Comparison of ENCODE assay signal across 19 cellular contexts in genomic region chr14:34297786-34298520, GRCh38.
DNase-seq lines count a peak whose midpoint lies in the region; ATAC-seq, FAIRE-seq and TF ChIP-seq lines count a peak whose summit lies in the region.
"Had no signal": no experiment of that assay in that cellular context is flagged by ENCODE, and none has a peak within 500 bp of the region (broad histone marks: within the 10 kb centered on the region; RNA-seq: fewer than 3 reads in every experiment).

No MANE protein-coding gene starts in this region.

- peak overlapping the region in 6 of 11 experiments; percentile 10 to 66 (median 40); a peak in 8 of 22 replicates for H3K4me2 ChIP-seq in BLaER1 treated with 17β-estradiol and CSF1 and Interleukin-3, amounts not matched to agents 10 nM and 100 nM
- no peak overlapping the region for H3K4me2 ChIP-seq in astrocyte (ENCODE audit: low read length)

- no peaks in the 10 kb centered on the region for H3K9me3 ChIP-seq in BLaER1 treated with 17β-estradiol and CSF1 and Interleukin-3, amounts not matched to agents 10 nM and 100 nM (replicated peaks in 1 of 11)
- no peaks in the 10 kb centered on the region for H3K9me3 ChIP-seq in astrocyte (ENCODE audit: insufficient read depth, low read depth, low read length)
- no peaks in the 10 kb centered on the region for H3K9me3 ChIP-seq in lower lobe of right lung
- H3K9me3 ChIP-seq: colonic mucosa had no signal

- H3K27ac ChIP-seq in BLaER1 treated with 17β-estradiol and CSF1 and Interleukin-3, amounts not matched to agents 10 nM and 100 nM: peak overlapping the region in 1 of 11 experiments; percentile 17; a peak in 1 of 22 replicates
- no peak overlapping the region for H3K27ac ChIP-seq in astrocyte (ENCODE audit: low read depth, low read length)
- no peak overlapping the region for H3K27ac ChIP-seq in lower lobe of right lung
- H3K27ac ChIP-seq: colonic mucosa, SK-N-MC had no signal

- H3K4me3 Mint-ChIP-seq in astrocyte (ENCODE audit: unreplicated experiment): no peak overlapping the region
- H3K4me3 Mint-ChIP-seq: activated T-helper 1 cell treated with anti-CD3 and anti-CD28 coated beads, Interleukin-12 subunit alpha, Interleukin-12 subunit beta, Interleukin-2, Interleukin-4 antibody, amounts not matched to agents 30 ng/mL and 10 ng/mL and 1 ng/mL, durations not matched to agents 14 hours and 24 hours and 36 hours; CD4-positive, alpha-beta T cell had no signal

- no peaks in the 10 kb centered on the region for H3K27me3 Mint-ChIP-seq in astrocyte (ENCODE audit: low read depth, unreplicated experiment)
- H3K27me3 Mint-ChIP-seq: CD4-positive, alpha-beta T cell had no signal

- no peak overlapping the region for H3K9ac ChIP-seq in BLaER1 treated with 17β-estradiol and CSF1 and Interleukin-3, amounts not matched to agents 10 nM and 100 nM
- no peak overlapping the region for H3K9ac ChIP-seq in astrocyte (ENCODE audit: low read length)

- intact Hi-C loops in lower lobe of right lung (cut with DNase I): no loop called here

- no peaks in the 10 kb centered on the region for H3K36me3 ChIP-seq in BLaER1 treated with 17β-estradiol and CSF1 and Interleukin-3, amounts not matched to agents 10 nM and 100 nM
- H3K36me3 ChIP-seq in astrocyte (ENCODE audit: insufficient read depth, low read length) (no peaks in the 10 kb centered on the region), lower lobe of right lung (no peaks in the 10 kb centered on the region)
- H3K36me3 ChIP-seq: colonic mucosa had no signal

- peak overlapping the region; percentile 5 for H2AFZ ChIP-seq in astrocyte (ENCODE audit: low read depth, low read length)

- H3K27ac Mint-ChIP-seq in astrocyte (ENCODE audit: unreplicated experiment): peak overlapping the region; percentile 56
- H3K27ac Mint-ChIP-seq: activated naive CD4-positive, alpha-beta T cell treated with anti-CD3 and anti-CD28 coated beads, Interleukin-2, amount 50 U/mL, for 72 hours; activated T-helper 1 cell treated with anti-CD3 and anti-CD28 coated beads, Interleukin-12 subunit alpha, Interleukin-12 subunit beta, Interleukin-2, Interleukin-4 antibody, amounts not matched to agents 30 ng/mL and 10 ng/mL and 1 ng/mL, durations not matched to agents 14 hours and 24 hours and 36 hours; CD4-positive, alpha-beta T cell had no signal

- no peaks in the 10 kb centered on the region for H3K79me2 ChIP-seq in astrocyte (ENCODE audit: insufficient read depth, low read length)

- DNase-seq in HT-29 (ENCODE audit: low spot score) (peak; percentile 29), astrocyte (ENCODE audit: low read depth) (no peak), kidney tubule cell (ENCODE audit: low spot score) (peak; percentile 5), lower lobe of right lung (no peak), NAMALWA (ENCODE audit: low spot score) (no peak), cerebellar cortex (ENCODE audit: low spot score) (no peak)
- DNase-seq in activated CD8-positive, alpha-beta memory T cell treated with anti-CD3 and anti-CD28 coated beads for 24 hours: no peak
- DNase-seq: CD4-positive, alpha-beta T cell; colonic mucosa; NCI-H146; NCI-H226; occipital lobe; stimulated activated CD4-positive, alpha-beta T cell treated with anti-CD3 and anti-CD28 coated beads, Interleukin-15, amount 100 ng/mL, for 24 hours; T1000 had no signal

- H4K20me1 ChIP-seq in BLaER1 treated with 17β-estradiol and CSF1 and Interleukin-3, amounts not matched to agents 10 nM and 100 nM: no peaks in the 10 kb centered on the region
- no peaks in the 10 kb centered on the region for H4K20me1 ChIP-seq in astrocyte (ENCODE audit: insufficient read depth, low read length)

- no peak for ATAC-seq in lower lobe of right lung
- ATAC-seq: activated CD4-positive, CD25-positive, alpha-beta regulatory T cell treated with anti-CD3 and anti-CD28 coated beads, Interleukin-2, amount 50 U/mL, for 24 hours; activated naive CD4-positive, alpha-beta T cell treated with anti-CD3 and anti-CD28 coated beads, Interleukin-2, amount 50 U/mL, for 72 hours had no signal

- no peaks in the 10 kb centered on the region for H3K9me3 Mint-ChIP-seq in astrocyte (ENCODE audit: unreplicated experiment)
- H3K9me3 Mint-ChIP-seq: activated naive CD4-positive, alpha-beta T cell treated with anti-CD3 and anti-CD28 coated beads, Interleukin-2, amount 50 U/mL, for 72 hours; activated T-helper 1 cell treated with anti-CD3 and anti-CD28 coated beads, Interleukin-12 subunit alpha, Interleukin-12 subunit beta, Interleukin-2, Interleukin-4 antibody, amounts not matched to agents 30 ng/mL and 10 ng/mL and 1 ng/mL, durations not matched to agents 14 hours and 24 hours and 36 hours; CD4-positive, alpha-beta T cell had no signal

- TF ChIP-seq CTCF in astrocyte (IDR thresholded peaks at IDR 0.05; ENCODE audit: insufficient read depth, low read depth, low read length) (no peak), lower lobe of right lung (IDR thresholded peaks at IDR 0.05) (no peak)

- no peaks in the 10 kb centered on the region for H3K4me1 Mint-ChIP-seq in astrocyte (ENCODE audit: low read depth, unreplicated experiment)

- H3K27me3 ChIP-seq in BLaER1 treated with 17β-estradiol and CSF1 and Interleukin-3, amounts not matched to agents 10 nM and 100 nM: no peaks in the 10 kb centered on the region
- peaks cover 2% of the 10 kb centered on the region for H3K27me3 ChIP-seq in astrocyte (ENCODE audit: insufficient read depth, low read length)
- H3K27me3 ChIP-seq in lower lobe of right lung (ENCODE audit: low read depth): no peaks in the 10 kb centered on the region
- H3K27me3 ChIP-seq: colonic mucosa had no signal

- H3K36me3 Mint-ChIP-seq in astrocyte (ENCODE audit: low read depth, unreplicated experiment): no peaks in the 10 kb centered on the region
- H3K36me3 Mint-ChIP-seq: activated naive CD4-positive, alpha-beta T cell treated with anti-CD3 and anti-CD28 coated beads, Interleukin-2, amount 50 U/mL, for 72 hours had no signal

- H3K4me1 ChIP-seq in BLaER1 treated with 17β-estradiol and CSF1 and Interleukin-3, amounts not matched to agents 10 nM and 100 nM: peaks cover 0 to 10% (median 2%) of the 10 kb centered on the region in 10 experiments; a peak in 6 of 20 replicates
- no peaks in the 10 kb centered on the region for H3K4me1 ChIP-seq in astrocyte (ENCODE audit: insufficient read depth, low read length)
- H3K4me1 ChIP-seq in lower lobe of right lung: no peaks in the 10 kb centered on the region
- H3K4me1 ChIP-seq: colonic mucosa had no signal

- no peak overlapping the region for H3K4me3 ChIP-seq in BLaER1 treated with 17β-estradiol and CSF1 and Interleukin-3, amounts not matched to agents 10 nM and 100 nM
- H3K4me3 ChIP-seq in astrocyte (ENCODE audit: insufficient read depth, low read depth, low read length): no peak overlapping the region
- H3K4me3 ChIP-seq in lower lobe of right lung: no peak overlapping the region
- H3K4me3 ChIP-seq: colonic mucosa, SK-N-MC had no signal

- FAIRE-seq in astrocyte (lab: Jason Lieb, UNC): no peak

Comparison
In these comparisons a context has a peak if more than half of its experiments do, and no peak if none do; other contexts are left out.
1. DNase-seq: peak in HT-29 (single experiment) and kidney tubule cell (single experiment); none in astrocyte (single experiment), activated CD8-positive, alpha-beta memory T cell treated with anti-CD3 and anti-CD28 coated beads for 24 hours (single experiment), lower lobe of right lung (single experiment), NAMALWA (single experiment) and cerebellar cortex (single experiment).